8 cellular contexts compared by ENCODE assay signal in genomic region chr12:79935021-79935623, GRCh38. TPM values are rescaled to one million over a fixed set of nuclear protein-coding genes. Genes with fewer than 3 reads are reported as not detected.
A peak's percentile ranks its signal among the peaks of the same experiment; 100 is the strongest.
DNase-seq lines count a peak whose midpoint lies in the region; ATAC-seq, FAIRE-seq and TF ChIP-seq lines count a peak whose summit lies in the region.

Gene PPP1R12A, minus strand, starts transcription at chr12:79935097. Its CDS starts 166 bp downstream, at chr12:79934931.

- no peaks in the 10 kb centered on the region for H3K9me3 Mint-ChIP-seq in T-cell

- peak; percentile 86 for ATAC-seq in HG02840 (IDR thresholded peaks at IDR 0.05; ENCODE audit: low FRiP score, unreplicated experiment)
- ATAC-seq in T-cell (replicated peaks in 1 of 4): peak; percentile 87 to 89 (median 88)
- peak; percentile 98 for ATAC-seq in heart left ventricle
- peak; percentile 98 to 99 for ATAC-seq in upper lobe of left lung (ENCODE audit: low FRiP score in 2 of 2)

- H3K4me1 ChIP-seq in adrenal gland (replicated peaks in 1 of 2): peaks cover 20 to 39% of the 10 kb centered on the region in 2 donors
- H3K4me1 ChIP-seq in heart left ventricle: peaks cover 0 to 49% (median 38%) of the 10 kb centered on the region in 12 donors
- H3K4me1 ChIP-seq in upper lobe of left lung: peaks cover 10 to 44% (median 16%) of the 10 kb centered on the region in 4 donors

- H3K36me3 Mint-ChIP-seq in T-cell: peaks cover 1% of the 10 kb centered on the region

- CTCF ChIA-PET in T-cell (lab: Charles Lee): interaction anchor here in 1 of 2 donors (1.2 to 1.3 kb wide), 2 partner anchors 49 to 54 kb away, joined by 3 to 7 read pairs; no protein-coding TSS in a partner anchor

- POLR2A ChIA-PET in T-cell (lab: Charles Lee): no interaction called here

- TF ChIP-seq EP300 in upper lobe of left lung (IDR thresholded peaks at IDR 0.05): peak in 1 of 4 donors; percentile 82

- H3K27ac Mint-ChIP-seq in T-cell: peak within 1 kb of the TSS; percentile 87 to 99

- 0 to 1% (median 0%) methylated on average over 7 to 44 of the region's 44 CpGs for WGBS in adrenal gland, 4 donors
- 0 to 1% (median 0%) methylated on average over 18 to 44 of the region's 44 CpGs for WGBS in heart left ventricle, 4 donors
- 0 to 9% methylated on average over 16 to 27 of the region's 44 CpGs for WGBS in upper lobe of left lung, 2 donors

- intact Hi-C loops in adrenal gland (cut with DNase I): loop anchor here in 1 of 2 donors (10.0 kb wide), 1 partner anchor 130 kb away; no protein-coding TSS in a partner anchor
- intact Hi-C loops in heart left ventricle (cut with DNase I): loop anchor here in 9 of 10 donors (1.0 to 10.0 kb wide), 14 partner anchors 110 to 380 kb away; partner anchors contain the start of gene PAWR (in 1 of the 9)
- intact Hi-C loops in posterior cingulate gyrus (cut with DNase I): loop anchor here (10.0 kb wide), 2 partner anchors 100 to 250 kb away; no protein-coding TSS in a partner anchor

- TF ChIP-seq CTCF in adrenal gland (IDR thresholded peaks at IDR 0.05) (peak in 3 of 6 experiments; percentile 24 to 41 (median 33)), heart left ventricle (IDR thresholded peaks at IDR 0.05) (peak in 7 of 12 donors; percentile 6 to 42 (median 25)), upper lobe of left lung (IDR thresholded peaks at IDR 0.05) (peak in 5 of 6 experiments; percentile 13 to 61 (median 42))

- peak within 1 kb of the TSS; percentile 88 to 99 (median 99) for H3K4me3 Mint-ChIP-seq in T-cell

- no peaks in the 10 kb centered on the region for H3K27me3 Mint-ChIP-seq in T-cell

- H3K27me3 ChIP-seq in adrenal gland (no peaks in the 10 kb centered on the region), heart left ventricle (no peaks in the 10 kb centered on the region), upper lobe of left lung (no peaks in the 10 kb centered on the region)

- H3K27ac ChIP-seq in adrenal gland (peak within 1 kb of the TSS; percentile 86 to 98 (median 93)), heart left ventricle (peak within 1 kb of the TSS; percentile 95 to 99 (median 97)), upper lobe of left lung (peak within 1 kb of the TSS; percentile 96 to 99 (median 98))

- DNase-seq in GM12891 (ENCODE audit: insufficient read length, low spot score): peak; percentile 69
- DNase-seq in NCI-H1436 treated with DMSO at 0.1 percent for 48 hours (lab: John Stamatoyannopoulos, UW): peak; percentile 81
- DNase-seq in T-cell: peak; percentile 86 to 94 (median 90)
- DNase-seq in adrenal gland: peak; percentile 96 to 98 (median 97)
- peak; percentile 98 to 99 (median 98) for DNase-seq in heart left ventricle
- DNase-seq in posterior cingulate gyrus: peak; percentile 92 to 99 (median 95)
- DNase-seq in upper lobe of left lung: peak; percentile 97 to 99

- peak; percentile 92 for TF ChIP-seq POLR2A in GM12891 (IDR thresholded peaks at IDR 0.05; ENCODE audit: low read depth, low read length)
- TF ChIP-seq POLR2A in adrenal gland (IDR thresholded peaks at IDR 0.05): peak; percentile 94 to 97
- peak; percentile 26 to 94 for TF ChIP-seq POLR2A in heart left ventricle (IDR thresholded peaks at IDR 0.05)
- peak; percentile 59 to 98 (median 96) for TF ChIP-seq POLR2A in upper lobe of left lung (IDR thresholded peaks at IDR 0.05)

- peak; percentile 92 for FAIRE-seq in GM12891 (lab: Jason Lieb, UNC)

- H3K4me3 ChIP-seq in adrenal gland (peak within 1 kb of the TSS; percentile 64 to 99 (median 79)), heart left ventricle (peak within 1 kb of the TSS; percentile 65 to 98 (median 90)), upper lobe of left lung (peak within 1 kb of the TSS; percentile 72 to 89 (median 84))

- H3K36me3 ChIP-seq in adrenal gland (replicated peaks in 1 of 2) (no peaks in the 10 kb centered on the region), heart left ventricle (no peaks in the 10 kb centered on the region), upper lobe of left lung (no peaks in the 10 kb centered on the region)

- H3K9me3 ChIP-seq in adrenal gland (replicated peaks in 1 of 3): no peaks in the 10 kb centered on the region
- H3K9me3 ChIP-seq in heart left ventricle: no peaks in the 10 kb centered on the region
- H3K9me3 ChIP-seq in upper lobe of left lung: no peaks in the 10 kb centered on the region

- peaks cover 40 to 51% (median 40%) of the 10 kb centered on the region in 3 donors for H3K4me1 Mint-ChIP-seq in T-cell

TF ChIP-seq in GM12891, 5 proteins besides CTCF, POLR2A, EP300 and RAD21:
- peak; percentile 74 for TF ChIP-seq TAF1 (IDR thresholded peaks at IDR 0.05; ENCODE audit: low read depth, low read length)
- TF ChIP-seq PAX5 (IDR thresholded peaks at IDR 0.05; ENCODE audit: insufficient read depth, low read length, severe bottlenecking): no peak
- TF ChIP-seq SPI1 (IDR thresholded peaks at IDR 0.05; ENCODE audit: low read depth, low read length): 0 out of 2 replicates have a peak, but pooled peaks have one; percentile 27
- peak; percentile 84 for TF ChIP-seq POU2F2 (IDR thresholded peaks at IDR 0.05; ENCODE audit: low read depth, low read length)
- peak; percentile 96 for TF ChIP-seq POLR2AphosphoS5 (IDR thresholded peaks at IDR 0.05; ENCODE audit: low read depth, low read length)
TF ChIP-seq in GM12891: peak in this region for 4.

RNA-seq across cellular contexts. Expression of gene PPP1R12A, which starts in this region (rescaled TPM):
- polyA plus RNA-seq in GM12891 (2012; ENCODE audit: low read depth, missing spikeins): 27.2 TPM
- total RNA-seq in T-cell (100 to 1,000 TPM in 2 of 5 donors, 10 to 100 TPM in 3; 84.8 to 109 (median 89.5) TPM), adrenal gland (10 to 100 TPM; 26.6 to 81.2 (median 50.0) TPM), heart left ventricle (10 to 100 TPM; 42.3 to 77.8 (median 54.9) TPM), upper lobe of left lung (100 to 1,000 TPM in 3 of 6 donors, 10 to 100 TPM in 3; 50.7 to 234 (median 90.4) TPM)
- polyA plus RNA-seq in adrenal gland (10 to 100 TPM; 17.0 to 58.7 (median 27.9) TPM), heart left ventricle (10 to 100 TPM; 16.8 to 20.0 TPM)

Comparison
In these comparisons a context has a peak if more than half of its experiments do, and no peak if none do; other contexts are left out.
1. Peak in every context shown above with its lines: DNase-seq, ATAC-seq, H3K4me3 ChIP-seq and H3K27ac ChIP-seq.